Comparison of ENCODE assay signal across 17 cellular contexts in genomic region chr7:152142976-152143665, GRCh38.
DNase-seq lines count a peak whose midpoint lies in the region; ATAC-seq and TF ChIP-seq lines count a peak whose summit lies in the region.
"Had no signal": no experiment of that assay in that cellular context is flagged by ENCODE, and none has a peak within 500 bp of the region (broad histone marks: within the 10 kb centered on the region; RNA-seq: fewer than 3 reads in every experiment).

No MANE protein-coding gene starts in this region.

- peaks cover 86% of the 10 kb centered on the region; the same call in 1 of the 2 replicates for H3K36me3 ChIP-seq in Loucy (ENCODE audit: insufficient read depth, low read length)
- H3K36me3 ChIP-seq in parathyroid adenoma (ENCODE audit: control insufficient read depth, insufficient read depth, low read length) = no peaks in the 10 kb centered on the region

- peak overlapping the region; percentile 17 for H3K4me2 ChIP-seq in Loucy (ENCODE audit: low read depth, low read length, poor library complexity, severe bottlenecking)
- peak overlapping the region; percentile 18 for H3K4me2 ChIP-seq in parathyroid adenoma (ENCODE audit: low read length)

- H3K9ac ChIP-seq in Loucy (ENCODE audit: low read depth, low read length, poor library complexity, severe bottlenecking) (no peak overlapping the region), parathyroid adenoma (no peak overlapping the region)

- H3K27me3 Mint-ChIP-seq in activated naive CD8-positive, alpha-beta T cell treated with anti-CD3 and anti-CD28 coated beads, Interleukin-2, amount 10 ng/mL, durations not matched to agents 7 days and 5 days = no peaks in the 10 kb centered on the region

- H3K36me3 Mint-ChIP-seq in activated naive CD8-positive, alpha-beta T cell treated with anti-CD3 and anti-CD28 coated beads, Interleukin-2, amount 10 ng/mL, durations not matched to agents 7 days and 5 days = peaks cover 48% of the 10 kb centered on the region

- no peaks in the 10 kb centered on the region for H3F3A ChIP-seq in Loucy (ENCODE audit: low read depth)

- H3K79me2 ChIP-seq in Loucy (ENCODE audit: insufficient read depth, low read length) (no peaks in the 10 kb centered on the region), parathyroid adenoma (no peaks in the 10 kb centered on the region)

- no peaks in the 10 kb centered on the region for H4K20me1 ChIP-seq in Loucy (ENCODE audit: insufficient read depth, low read length, poor library complexity, severe bottlenecking)

- H3K9me2 ChIP-seq in Loucy (replicated peaks; ENCODE audit: low read depth, low read length) = no peaks in the 10 kb centered on the region

- TF ChIP-seq CTCF in Loucy (conservative IDR thresholded peaks at IDR 0.05; ENCODE audit: low read length) (no peak), parathyroid adenoma (IDR thresholded peaks at IDR 0.05) (no peak)

- H3K27ac Mint-ChIP-seq in activated naive CD8-positive, alpha-beta T cell treated with anti-CD3 and anti-CD28 coated beads, Interleukin-2, amount 10 ng/mL, durations not matched to agents 7 days and 5 days = peak overlapping the region; percentile 84

- no peak overlapping the region for H3K27ac ChIP-seq in parathyroid adenoma
- H3K27ac ChIP-seq: upper lobe of right lung had no signal

- peak overlapping the region; percentile 34 for H3K4me3 Mint-ChIP-seq in activated naive CD8-positive, alpha-beta T cell treated with anti-CD3 and anti-CD28 coated beads, Interleukin-2, amount 10 ng/mL, durations not matched to agents 7 days and 5 days

- no peak for ATAC-seq in activated naive CD8-positive, alpha-beta T cell treated with anti-CD3 and anti-CD28 coated beads, Interleukin-2, amount 10 ng/mL, durations not matched to agents 7 days and 5 days (ENCODE audit: low read depth)
- no peak for ATAC-seq in GM21526 (IDR thresholded peaks at IDR 0.05; ENCODE audit: low FRiP score, unreplicated experiment)
- no peak for ATAC-seq in HG03378 (IDR thresholded peaks at IDR 0.05; ENCODE audit: unreplicated experiment)
- ATAC-seq: upper lobe of right lung had no signal

- H3K4me1 ChIP-seq in Loucy (ENCODE audit: insufficient read depth, low read length, poor library complexity, severe bottlenecking) (peaks cover 6% of the 10 kb centered on the region), parathyroid adenoma (peaks cover 6% of the 10 kb centered on the region)
- H3K4me1 ChIP-seq: Peyer's patch had no signal

- no peaks in the 10 kb centered on the region for H3K9me3 ChIP-seq in Loucy (ENCODE audit: insufficient read depth, low read depth, low read length)
- no peaks in the 10 kb centered on the region for H3K9me3 ChIP-seq in parathyroid adenoma (ENCODE audit: control insufficient read depth, low read length)
- H3K9me3 ChIP-seq: HAP-1, Peyer's patch, upper lobe of right lung had no signal

- H2AFZ ChIP-seq in Loucy (ENCODE audit: low read length) (no peak overlapping the region), parathyroid adenoma (no peak overlapping the region)

- H3K27me3 ChIP-seq in Loucy (ENCODE audit: insufficient read depth, low read length, poor library complexity, severe bottlenecking) = no peaks in the 10 kb centered on the region
- no peaks in the 10 kb centered on the region for H3K27me3 ChIP-seq in parathyroid adenoma (ENCODE audit: control insufficient read depth, insufficient read depth, low read length)
- H3K27me3 ChIP-seq: Peyer's patch, upper lobe of right lung had no signal

- H3K9me3 Mint-ChIP-seq in activated naive CD8-positive, alpha-beta T cell treated with anti-CD3 and anti-CD28 coated beads, Interleukin-2, amount 10 ng/mL, durations not matched to agents 7 days and 5 days = no peaks in the 10 kb centered on the region

- POLR2A ChIA-PET in activated naive CD8-positive, alpha-beta T cell treated with anti-CD3 and anti-CD28 coated beads, Interleukin-2, amount 10 ng/mL, durations not matched to agents 7 days and 5 days (lab: Charles Lee) = interaction anchor here (0.8 to 1.3 kb wide), 2 partner anchors 266 to 307 kb away, joined by 3 to 4 read pairs; partner anchors contain the start of gene PRKAG2

- peaks cover 32% of the 10 kb centered on the region for H3K4me1 Mint-ChIP-seq in activated naive CD8-positive, alpha-beta T cell treated with anti-CD3 and anti-CD28 coated beads, Interleukin-2, amount 10 ng/mL, durations not matched to agents 7 days and 5 days

- DNase-seq in activated CD4-positive, alpha-beta T cell treated with anti-CD3 and anti-CD28 coated beads, Interleukin-2, amount 50 U/mL, for 1 hour = peak; percentile 8
- DNase-seq in activated CD4-positive, alpha-beta T cell treated with anti-CD3 and anti-CD28 coated beads, Interleukin-2, amount 50 U/mL, for 48 hours = no peak
- DNase-seq in activated naive CD8-positive, alpha-beta T cell treated with anti-CD3 and anti-CD28 coated beads, Interleukin-2, amount 10 ng/mL, durations not matched to agents 7 days and 5 days = no peak
- no peak for DNase-seq in NCI-H187 treated with DMSO at 0.1 percent for 48 hours (lab: John Stamatoyannopoulos, UW)
- DNase-seq: activated gamma-delta T cell treated with Interleukin-2 at 50 U/mL for 16 hours; Calu3; MM.1S; NCI-H774; Peyer's patch; stimulated activated CD4-positive, alpha-beta T cell treated with anti-CD3 and anti-CD28 coated beads, Interleukin-4, amount 100 ng/mL, for 4 hours; SW 1271; upper lobe of right lung had no signal

- H3K4me3 ChIP-seq in Loucy (ENCODE audit: low read length, poor library complexity, severe bottlenecking) (no peak overlapping the region), parathyroid adenoma (ENCODE audit: low read depth, low read length) (no peak overlapping the region)
- H3K4me3 ChIP-seq: HAP-1, Peyer's patch, upper lobe of right lung had no signal
